ENCODE assay signal across 2 cellular contexts in genomic region chr1:29966526-29967045, GRCh38.
TF ChIP-seq lines count a peak whose summit lies in the region.

No MANE protein-coding gene starts in this region.

TF ChIP-seq in GM23338, 12 proteins besides CTCF, POLR2A, EP300 and RAD21:
- TF ChIP-seq ETS1 (IDR thresholded peaks at IDR 0.05) (no peak), ZNF331 (CRISPR knock-in tag; IDR thresholded peaks at IDR 0.05; ENCODE audit: low read depth) (no peak), ZNF114 (CRISPR knock-in tag; IDR thresholded peaks at IDR 0.05) (no peak), JUNB (IDR thresholded peaks at IDR 0.05; ENCODE audit: unreplicated experiment) (no peak), REST (IDR thresholded peaks at IDR 0.05; ENCODE audit: unreplicated experiment) (no peak), EZH2 (IDR thresholded peaks at IDR 0.05; ENCODE audit: low read depth, unreplicated experiment) (no peak), NANOG (IDR thresholded peaks at IDR 0.05; ENCODE audit: borderline replicate concordance) (no peak), STAT1 (IDR thresholded peaks at IDR 0.05; ENCODE audit: unreplicated experiment) (no peak)

TF ChIP-seq in H1, 55 proteins besides CTCF, POLR2A, EP300 and RAD21:
- no peak for TF ChIP-seq SIX5 (IDR thresholded peaks at IDR 0.05; ENCODE audit: low read depth, low read length)
- TF ChIP-seq ZNF274 (IDR thresholded peaks at IDR 0.05; ENCODE audit: borderline replicate concordance, extremely low read depth, low read length), result no peak
- TF ChIP-seq BCL11A (IDR thresholded peaks at IDR 0.05; ENCODE audit: low read depth in 2 of 2, low read length in 2 of 2), result no peak
- no peak for TF ChIP-seq SIRT6 (IDR thresholded peaks at IDR 0.05; ENCODE audit: low read length)
- TF ChIP-seq KDM4A (IDR thresholded peaks at IDR 0.05; ENCODE audit: low read depth, low read length, severe bottlenecking), result no peak
- no peak for TF ChIP-seq SAP30 (IDR thresholded peaks at IDR 0.05; ENCODE audit: insufficient read depth, insufficient replicate concordance, low read length)
- no peak for TF ChIP-seq CBX5 (IDR thresholded peaks at IDR 0.05; ENCODE audit: low read depth, low read length)
- TF ChIP-seq SP2 (IDR thresholded peaks at IDR 0.05; ENCODE audit: low read length), result no peak
- TF ChIP-seq MAX (IDR thresholded peaks at IDR 0.05), result no peak
- no peak for TF ChIP-seq RBBP5 (IDR thresholded peaks at IDR 0.05; ENCODE audit: borderline replicate concordance, low read depth, low read length)
- TF ChIP-seq YY1 (IDR thresholded peaks at IDR 0.05; ENCODE audit: low read depth, low read length), result no peak
- TF ChIP-seq CHD7 (IDR thresholded peaks at IDR 0.05; ENCODE audit: insufficient replicate concordance, low read length), result no peak
- no peak for TF ChIP-seq TAF1 (IDR thresholded peaks at IDR 0.05; ENCODE audit: low read depth, low read length)
- TF ChIP-seq MAFK (IDR thresholded peaks at IDR 0.05; ENCODE audit: low read depth, low read length), result no peak
- no peak for TF ChIP-seq RXRA (IDR thresholded peaks at IDR 0.05; ENCODE audit: insufficient read depth, low read depth, low read length)
- TF ChIP-seq, protein P1, sequence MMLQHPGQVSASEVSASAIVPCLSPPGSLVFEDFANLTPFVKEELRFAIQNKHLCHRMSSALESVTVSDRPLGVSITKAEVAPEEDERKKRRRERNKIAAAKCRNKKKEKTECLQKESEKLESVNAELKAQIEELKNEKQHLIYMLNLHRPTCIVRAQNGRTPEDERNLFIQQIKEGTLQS (IDR thresholded peaks at IDR 0.05; ENCODE audit: insufficient read depth, low read depth, low read length), result no peak
- no peak for TF ChIP-seq KDM1A (IDR thresholded peaks at IDR 0.05; ENCODE audit: borderline replicate concordance, low read length)
- no peak for TF ChIP-seq FOSL1 (IDR thresholded peaks at IDR 0.05; ENCODE audit: insufficient read depth, low read depth, low read length)
